8 cellular contexts compared by ENCODE assay signal in the genomic region with DNA sequence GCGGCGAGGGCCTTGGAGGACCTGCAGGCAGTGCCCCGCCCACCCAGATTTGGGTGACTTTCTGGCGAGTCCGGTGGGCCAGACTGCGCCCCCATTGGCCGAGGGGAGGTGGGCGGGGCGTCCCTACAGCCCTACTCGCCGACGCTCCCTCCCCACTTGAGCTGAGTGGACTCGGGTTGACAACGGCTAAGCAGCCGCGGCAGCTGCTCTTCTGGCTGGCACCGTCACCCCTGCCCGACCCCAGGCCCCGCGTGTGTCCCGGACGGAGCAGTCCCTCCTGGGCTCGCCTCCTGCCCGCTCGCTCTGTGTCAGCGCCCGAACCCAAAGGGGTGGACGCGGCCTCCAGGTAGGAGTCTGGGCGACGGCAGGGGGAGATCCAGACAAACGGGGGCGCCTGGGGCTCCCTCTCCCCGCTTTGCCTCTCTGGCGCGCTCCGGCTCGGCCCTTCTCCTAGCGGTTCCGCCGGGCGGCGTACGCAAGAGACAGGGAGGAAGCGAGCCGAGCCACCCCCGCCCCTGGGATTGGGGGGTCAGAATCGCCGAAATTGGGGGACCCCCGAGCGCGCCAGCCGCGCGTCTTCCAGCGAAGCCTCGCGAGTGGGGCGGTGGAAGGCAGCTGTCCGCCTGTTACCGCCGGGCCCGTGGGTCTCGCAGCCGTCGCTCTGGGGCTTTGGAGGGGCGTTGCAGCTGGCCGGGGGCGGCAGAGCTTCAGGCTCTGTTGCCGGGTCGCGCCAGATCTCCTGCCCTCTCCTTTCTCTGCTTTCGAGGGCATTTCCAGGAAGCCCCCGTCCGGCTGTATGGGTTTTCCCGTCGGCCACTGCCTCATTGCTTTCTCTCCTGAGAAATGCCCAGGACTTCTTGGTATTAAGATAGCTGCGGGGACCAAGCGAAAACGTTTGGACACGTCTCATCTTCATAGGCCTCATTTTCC. TPM values are rescaled to one million over a fixed set of nuclear protein-coding genes. Genes with fewer than 3 reads are reported as not detected.
DNase-seq lines count a peak whose midpoint lies in the region; ATAC-seq and TF ChIP-seq lines count a peak whose summit lies in the region.

No MANE protein-coding gene starts in this region.

- peaks cover 20% of the 10 kb centered on the region for H3K27me3 Mint-ChIP-seq in central memory CD8-positive, alpha-beta T cell

- H3K36me3 ChIP-seq in BLaER1 treated with 17β-estradiol and CSF1 and Interleukin-3, amounts not matched to agents 10 nM and 100 nM: no peaks in the 10 kb centered on the region
- no peaks in the 10 kb centered on the region for H3K36me3 ChIP-seq in gastrocnemius medialis

- TF ChIP-seq POLR2A in gastrocnemius medialis (IDR thresholded peaks at IDR 0.05): peak; percentile 68 to 79

- H3K4me1 Mint-ChIP-seq in central memory CD8-positive, alpha-beta T cell: no peaks in the 10 kb centered on the region

- no peaks in the 10 kb centered on the region for H3K9me3 Mint-ChIP-seq in central memory CD8-positive, alpha-beta T cell

- peaks cover 0 to 70% (median 12%) of the 10 kb centered on the region in 10 experiments; a peak in 11 of 20 replicates for H3K4me1 ChIP-seq in BLaER1 treated with 17β-estradiol and CSF1 and Interleukin-3, amounts not matched to agents 10 nM and 100 nM
- peaks cover 3 to 5% of the 10 kb centered on the region in 2 donors for H3K4me1 ChIP-seq in gastrocnemius medialis

- DNase-seq in OCI-M2 (lab: John Stamatoyannopoulos, UW; ENCODE audit: unreplicated experiment) (peak; percentile 62), iris pigment epithelial cell (ENCODE audit: low read depth) (peak; percentile 28), gastrocnemius medialis (peak; percentile 48 to 61), NCI-H2029 treated with DMSO at 0.1 percent for 48 hours (lab: John Stamatoyannopoulos, UW) (no peak)
- DNase-seq in central memory CD8-positive, alpha-beta T cell (ENCODE audit: low spot score in 2 of 2): no peak

- H3K27me3 ChIP-seq in BLaER1 treated with 17β-estradiol and CSF1 and Interleukin-3, amounts not matched to agents 10 nM and 100 nM: peaks cover 70 to 96% (median 90%) of the 10 kb centered on the region in 11 experiments
- H3K27me3 ChIP-seq in gastrocnemius medialis: no peaks in the 10 kb centered on the region

- H4K20me1 ChIP-seq in BLaER1 treated with 17β-estradiol and CSF1 and Interleukin-3, amounts not matched to agents 10 nM and 100 nM: peaks cover 0 to 15% (median 0%) of the 10 kb centered on the region in 11 experiments; a peak in 4 of 22 replicates

- H3K36me3 Mint-ChIP-seq in central memory CD8-positive, alpha-beta T cell (ENCODE audit: insufficient read depth): no peaks in the 10 kb centered on the region

- peak overlapping the region in 3 of 11 experiments; percentile 37 to 70 (median 55); a peak in 6 of 22 replicates for H3K27ac ChIP-seq in BLaER1 treated with 17β-estradiol and CSF1 and Interleukin-3, amounts not matched to agents 10 nM and 100 nM
- H3K27ac ChIP-seq in gastrocnemius medialis: peak overlapping the region; percentile 85 to 92 (median 86)

- peak overlapping the region; percentile 52 for H3K4me3 Mint-ChIP-seq in central memory CD8-positive, alpha-beta T cell

- H3K27ac Mint-ChIP-seq in central memory CD8-positive, alpha-beta T cell (ENCODE audit: low read depth): no peak overlapping the region

- intact Hi-C loops in gastrocnemius medialis (cut with DNase I; ENCODE audit: low total_unique reads): loop anchor here (5.0 to 10.0 kb wide), 2 partner anchors 196 to 279 kb away; a partner anchor contains a TSS

- peak overlapping the region in 5 of 10 experiments; percentile 34 to 59 (median 57); a peak in 11 of 20 replicates for H3K4me3 ChIP-seq in BLaER1 treated with 17β-estradiol and CSF1 and Interleukin-3, amounts not matched to agents 10 nM and 100 nM
- peak overlapping the region; percentile 65 to 82 (median 73) for H3K4me3 ChIP-seq in gastrocnemius medialis

- in situ Hi-C loops in gastrocnemius medialis (cut with MboI; ENCODE audit: low sequenced_read_pairs in 4 of 4): no loop called here

- ATAC-seq in GM21390 (IDR thresholded peaks at IDR 0.05; ENCODE audit: unreplicated experiment) (peak; percentile 59), gastrocnemius medialis (peak; percentile 53 to 82), HG02870 (IDR thresholded peaks at IDR 0.05; ENCODE audit: unreplicated experiment) (no peak)
- no peak for ATAC-seq in central memory CD8-positive, alpha-beta T cell (replicated peaks; ENCODE audit: extremely low read depth, poor library complexity, severe bottlenecking)

- peaks cover 0 to 13% (median 7%) of the 10 kb centered on the region in 11 experiments; a peak in 8 of 22 replicates for H3K9me3 ChIP-seq in BLaER1 treated with 17β-estradiol and CSF1 and Interleukin-3, amounts not matched to agents 10 nM and 100 nM (replicated peaks in 1 of 11)
- no peaks in the 10 kb centered on the region for H3K9me3 ChIP-seq in gastrocnemius medialis

- no peak for TF ChIP-seq CTCF in gastrocnemius medialis (IDR thresholded peaks at IDR 0.05 in 4 of 5, conservative IDR thresholded peaks at IDR 0.05 in 1 of 5)

- H3K4me2 ChIP-seq in BLaER1 treated with 17β-estradiol and CSF1 and Interleukin-3, amounts not matched to agents 10 nM and 100 nM: peak overlapping the region; percentile 13 to 86 (median 46); a peak in 15 of 22 replicates

- peak overlapping the region in 4 of 11 experiments; percentile 1 to 83 (median 68); a peak in 6 of 22 replicates for H3K9ac ChIP-seq in BLaER1 treated with 17β-estradiol and CSF1 and Interleukin-3, amounts not matched to agents 10 nM and 100 nM

RNA-seq across cellular contexts. Expression of a gene that starts 46.3 kb away (rescaled TPM):
- total RNA-seq in gastrocnemius medialis: 1 to 10 TPM; 6.6 to 9.4 (median 9.1) TPM

Comparison
In these comparisons a context has a peak if more than half of its experiments do, and no peak if none do; other contexts are left out.
1. ATAC-seq: peak in GM21390 (single experiment) and gastrocnemius medialis (2 of 2); none in central memory CD8-positive, alpha-beta T cell (single experiment) and HG02870 (single experiment).
2. DNase-seq: peak in OCI-M2 (single experiment), iris pigment epithelial cell (single experiment) and gastrocnemius medialis (2 of 2); none in central memory CD8-positive, alpha-beta T cell (0 of 2) and NCI-H2029 treated with DMSO at 0.1 percent for 48 hours (single experiment).